In genomic region chr6:155488197-155488596, GRCh38 we compare ENCODE assay signal across 7 cellular contexts. TPM values are rescaled to one million over a fixed set of nuclear protein-coding genes. Genes with fewer than 3 reads are reported as not detected.
"Had no signal": no experiment of that assay in that cellular context is flagged by ENCODE, and none has a peak within 500 bp of the region (broad histone marks: within the 10 kb centered on the region; RNA-seq: fewer than 3 reads in every experiment).

No MANE protein-coding gene starts in this region.

RNA-seq across cellular contexts. Expression of gene NOX3, which starts 32.6 kb away (rescaled TPM):
- total RNA-seq: GM23248, GM23338, H1, H4, H7, H9, HFFc6 had no signal
- polyA plus RNA-seq: GM23248, GM23338, H1 had no signal
